29 cellular contexts compared by ENCODE assay signal in the genomic region with DNA sequence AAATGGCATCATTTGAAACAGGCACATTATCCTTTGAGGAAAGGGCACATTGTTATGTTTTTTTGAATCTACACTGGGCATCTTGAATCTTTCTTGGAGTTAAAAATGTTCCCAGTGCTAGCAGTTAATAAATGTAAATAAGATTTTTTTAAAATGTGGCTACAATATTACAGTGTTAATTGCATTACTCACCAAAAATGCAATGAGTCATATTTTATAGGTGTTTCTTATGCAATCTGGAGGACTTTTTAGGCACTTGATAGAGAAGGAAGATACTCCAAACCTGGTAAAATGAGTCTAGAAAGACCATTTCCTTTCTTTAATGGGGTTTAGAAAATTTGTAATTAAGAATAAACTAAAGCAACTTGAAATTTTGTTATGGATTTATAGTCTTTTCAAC.
DNase-seq lines count a peak whose midpoint lies in the region; ATAC-seq, FAIRE-seq and TF ChIP-seq lines count a peak whose summit lies in the region.
"Had no signal": no experiment of that assay in that cellular context is flagged by ENCODE, and none has a peak within 500 bp of the region (broad histone marks: within the 10 kb centered on the region; RNA-seq: fewer than 3 reads in every experiment).

No MANE protein-coding gene starts in this region.

- FAIRE-seq in bronchial epithelial cell (lab: Jason Lieb, UNC): no peak
- FAIRE-seq: K562 had no signal

- TF ChIP-seq POLR2A in breast epithelium (IDR thresholded peaks at IDR 0.05) (no peak), NB4 (IDR thresholded peaks at IDR 0.05; ENCODE audit: extremely low read depth, insufficient read length) (no peak), vagina (IDR thresholded peaks at IDR 0.05) (no peak)

- no TSS peak for BruUV-seq in MCF 10A (replicated peaks; lab: Mats Ljungman, UMichigan)

- no peaks in the 10 kb centered on the region for H3K9me3 Mint-ChIP-seq in MCF 10A (ENCODE audit: unreplicated experiment)
- H3K9me3 Mint-ChIP-seq: activated naive CD4-positive, alpha-beta T cell treated with anti-CD3 and anti-CD28 coated beads, Interleukin-2, amount 50 U/mL, for 24 hours; activated T-helper 1 cell treated with anti-CD3 and anti-CD28 coated beads, Interleukin-12 subunit alpha, Interleukin-12 subunit beta, Interleukin-2, Interleukin-4 antibody, amounts not matched to agents 30 ng/mL and 10 ng/mL and 1 ng/mL, durations not matched to agents 14 hours and 24 hours and 36 hours; central memory CD8-positive, alpha-beta T cell; T-helper 2 cell treated with Interferon-gamma antibody and Interleukin-4, amounts not matched to agents 5 μg/mL and 100 μg/mL, for 36 hours had no signal

- H3K27me3 ChIP-seq in breast epithelium: no peaks in the 10 kb centered on the region
- H3K27me3 ChIP-seq in bronchial epithelial cell (ENCODE audit: control insufficient read depth, insufficient read depth, low read length): no peaks in the 10 kb centered on the region
- no peaks in the 10 kb centered on the region for H3K27me3 ChIP-seq in vagina
- H3K27me3 ChIP-seq: heart left ventricle, neutrophil had no signal

- no peak overlapping the region for H3K4me3 ChIP-seq in breast epithelium
- H3K4me3 ChIP-seq in NB4 (ENCODE audit: low read depth, low read length): no peak overlapping the region
- H3K4me3 ChIP-seq in bronchial epithelial cell (ENCODE audit: low read depth, low read length): no peak overlapping the region
- no peak overlapping the region for H3K4me3 ChIP-seq in vagina
- H3K4me3 ChIP-seq: heart left ventricle, K562, psoas muscle had no signal

- ATAC-seq in HG02678 (IDR thresholded peaks at IDR 0.05; ENCODE audit: unreplicated experiment): no peak
- ATAC-seq: heart left ventricle, K562, left colon, psoas muscle had no signal

- TF ChIP-seq CTCF in MCF 10A (IDR thresholded peaks at IDR 0.05; ENCODE audit: unreplicated experiment) (no peak), breast epithelium (IDR thresholded peaks at IDR 0.05) (no peak), NB4 (IDR thresholded peaks at IDR 0.05; ENCODE audit: low read depth, low read length) (no peak), bronchial epithelial cell (IDR thresholded peaks at IDR 0.05; ENCODE audit: insufficient read depth, low read length, severe bottlenecking) (no peak), vagina (IDR thresholded peaks at IDR 0.05) (no peak)

- H3K27me3 Mint-ChIP-seq in MCF 10A (ENCODE audit: insufficient read depth, unreplicated experiment): no peaks in the 10 kb centered on the region
- H3K27me3 Mint-ChIP-seq: activated naive CD4-positive, alpha-beta T cell treated with anti-CD3 and anti-CD28 coated beads, Interleukin-2, amount 50 U/mL, for 24 hours; central memory CD8-positive, alpha-beta T cell had no signal

- H3K27ac ChIP-seq in breast epithelium (no peak overlapping the region), vagina (no peak overlapping the region)
- H3K27ac ChIP-seq: 22Rv1, heart left ventricle, HL-60, neutrophil, psoas muscle had no signal

- no peaks in the 10 kb centered on the region for H3K36me3 Mint-ChIP-seq in MCF 10A (ENCODE audit: insufficient read depth, unreplicated experiment)
- H3K36me3 Mint-ChIP-seq: CD8-positive, alpha-beta memory T cell had no signal

- intact Hi-C loops in MCF 10A (cut with micrococcal nuclease): loop anchor here (5.0 kb wide), 1 partner anchor 629 kb away; no protein-coding TSS in a partner anchor
- intact Hi-C loops in breast epithelium (cut with DNase I; ENCODE audit: low total_unique reads): no loop called here
- intact Hi-C loops in vagina (cut with DNase I): no loop called here

- H3K36me3 ChIP-seq in breast epithelium: no peaks in the 10 kb centered on the region
- H3K36me3 ChIP-seq in bronchial epithelial cell (ENCODE audit: control insufficient read depth, insufficient read depth, low read length): no peaks in the 10 kb centered on the region
- H3K36me3 ChIP-seq in vagina: no peaks in the 10 kb centered on the region
- H3K36me3 ChIP-seq: heart left ventricle, neutrophil had no signal

- peaks cover 34% of the 10 kb centered on the region for H3K4me1 Mint-ChIP-seq in MCF 10A (ENCODE audit: insufficient read depth, unreplicated experiment)
- H3K4me1 Mint-ChIP-seq: activated naive CD4-positive, alpha-beta T cell treated with anti-CD3 and anti-CD28 coated beads, Interleukin-2, amount 50 U/mL, for 24 hours; CD8-positive, alpha-beta memory T cell; central memory CD8-positive, alpha-beta T cell had no signal

- H3K9me3 ChIP-seq in breast epithelium (no peaks in the 10 kb centered on the region), vagina (no peaks in the 10 kb centered on the region)
- H3K9me3 ChIP-seq: heart left ventricle, neutrophil, psoas muscle had no signal

- DNase-seq in MCF 10A (ENCODE audit: unreplicated experiment) (peak; percentile 60), breast epithelium (ENCODE audit: low spot score in 2 of 2) (no peak), NB4 (ENCODE audit: low read depth) (peak; percentile 3), bronchial epithelial cell (ENCODE audit: low read depth) (peak; percentile 85), NCI-H2107 (lab: John Stamatoyannopoulos, UW) (no peak), vagina (ENCODE audit: extremely low spot score in 2 of 2) (no peak)
- DNase-seq in activated CD4-positive, CD25-positive, alpha-beta regulatory T cell treated with anti-CD3 and anti-CD28 coated beads, Interleukin-2, amount 50 U/mL, for 72 hours: no peak
- DNase-seq: aorta; CD8-positive, alpha-beta memory T cell; dermis blood vessel endothelial cell; DMS153; GDM1; H7; heart left ventricle; left colon; MV-4-11; NCI-H1694; NCI-H2171; NCI-H526 treated with DMSO at 0.1 percent for 48 hours; psoas muscle had no signal

- CTCF ChIA-PET in MCF 10A (lab: Yijun Ruan, JAX): no interaction called here

- H3K4me1 ChIP-seq in breast epithelium: no peaks in the 10 kb centered on the region
- no peaks in the 10 kb centered on the region for H3K4me1 ChIP-seq in vagina
- H3K4me1 ChIP-seq: heart left ventricle, psoas muscle had no signal

- H3K4me3 Mint-ChIP-seq in MCF 10A (ENCODE audit: unreplicated experiment): no peak overlapping the region
- H3K4me3 Mint-ChIP-seq: activated naive CD4-positive, alpha-beta T cell treated with anti-CD3 and anti-CD28 coated beads, Interleukin-2, amount 50 U/mL, for 24 hours; activated T-helper 1 cell treated with anti-CD3 and anti-CD28 coated beads, Interleukin-12 subunit alpha, Interleukin-12 subunit beta, Interleukin-2, Interleukin-4 antibody, amounts not matched to agents 30 ng/mL and 10 ng/mL and 1 ng/mL, durations not matched to agents 14 hours and 24 hours and 36 hours; CD8-positive, alpha-beta memory T cell; central memory CD8-positive, alpha-beta T cell; T-helper 2 cell treated with Interferon-gamma antibody and Interleukin-4, amounts not matched to agents 5 μg/mL and 100 μg/mL, for 36 hours had no signal

- H3K27ac Mint-ChIP-seq in MCF 10A (ENCODE audit: low read depth, unreplicated experiment): no peak overlapping the region
- H3K27ac Mint-ChIP-seq: activated naive CD4-positive, alpha-beta T cell treated with anti-CD3 and anti-CD28 coated beads, Interleukin-2, amount 50 U/mL, for 24 hours; activated T-helper 1 cell treated with anti-CD3 and anti-CD28 coated beads, Interleukin-12 subunit alpha, Interleukin-12 subunit beta, Interleukin-2, Interleukin-4 antibody, amounts not matched to agents 30 ng/mL and 10 ng/mL and 1 ng/mL, durations not matched to agents 14 hours and 24 hours and 36 hours; CD8-positive, alpha-beta memory T cell; T-helper 2 cell treated with Interferon-gamma antibody and Interleukin-4, amounts not matched to agents 5 μg/mL and 100 μg/mL, for 36 hours had no signal

- POLR2A ChIA-PET in MCF 10A (lab: Yijun Ruan, JAX): no interaction called here

Comparison
In these comparisons a context has a peak if more than half of its experiments do, and no peak if none do; other contexts are left out.
1. DNase-seq: peak in MCF 10A (single experiment), NB4 (single experiment) and bronchial epithelial cell (single experiment); none in breast epithelium (0 of 2), activated CD4-positive, CD25-positive, alpha-beta regulatory T cell treated with anti-CD3 and anti-CD28 coated beads, Interleukin-2, amount 50 U/mL, for 72 hours (single experiment), NCI-H2107 (single experiment) and vagina (0 of 2).